ENCODE assay signal across 11 cellular contexts in the genomic region with DNA sequence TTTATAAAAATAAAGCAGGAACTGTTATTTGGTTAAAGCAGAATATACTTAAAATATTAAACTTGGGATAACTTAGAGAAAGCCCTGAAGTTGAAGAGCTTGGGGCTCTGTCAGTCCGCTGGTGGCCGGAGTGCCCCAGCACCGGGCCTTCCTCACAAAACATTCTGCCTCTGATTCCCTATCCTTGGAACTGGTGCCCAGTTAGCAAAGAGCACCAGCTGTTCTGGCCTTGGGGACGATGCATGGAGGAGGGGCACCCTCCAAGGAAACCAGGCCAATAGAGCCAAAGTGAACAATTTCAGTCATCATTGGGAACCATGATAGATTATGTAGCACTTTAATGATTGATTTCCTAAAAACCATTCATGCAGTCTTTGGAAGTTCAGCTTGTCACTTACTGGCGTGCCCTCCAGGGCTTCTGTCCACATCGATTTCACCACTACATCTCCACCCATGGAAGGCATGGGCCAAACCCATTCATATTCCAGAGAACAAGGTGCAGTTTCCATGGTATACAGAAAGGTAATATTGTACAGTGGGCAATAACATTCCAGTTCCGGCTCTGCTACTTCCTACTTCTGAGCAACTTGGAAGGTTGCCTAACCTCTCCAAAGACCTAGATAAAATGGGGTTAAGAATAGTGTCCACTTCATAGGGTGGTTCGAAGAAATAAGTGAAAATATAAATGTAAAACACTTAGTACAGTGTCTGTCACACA.
A peak's percentile ranks its signal among the peaks of the same experiment; 100 is the strongest.
DNase-seq lines count a peak whose midpoint lies in the region; ATAC-seq and TF ChIP-seq lines count a peak whose summit lies in the region.
"Had no signal": no experiment of that assay in that cellular context is flagged by ENCODE, and none has a peak within 500 bp of the region (broad histone marks: within the 10 kb centered on the region; RNA-seq: fewer than 3 reads in every experiment).

No MANE protein-coding gene starts in this region.

- intact Hi-C loops in activated T-helper 2 cell treated with anti-CD3 and anti-CD28 coated beads, Interferon-gamma antibody, Interleukin-2, Interleukin-4, amounts not matched to agents 10 μg/mL and 5 μg/mL and 100 μg/mL, durations not matched to agents 14 hours and 24 hours and 36 hours (cut with micrococcal nuclease) = no loop called here

- peaks cover 36% of the 10 kb centered on the region for H3K36me3 Mint-ChIP-seq in activated T-helper 2 cell treated with anti-CD3 and anti-CD28 coated beads, Interferon-gamma antibody, Interleukin-2, Interleukin-4, amounts not matched to agents 10 μg/mL and 5 μg/mL and 100 μg/mL, durations not matched to agents 14 hours and 24 hours and 36 hours (ENCODE audit: low read depth)
- peaks cover 64% of the 10 kb centered on the region for H3K36me3 Mint-ChIP-seq in stimulated activated memory B cell treated with anti-CD40 and anti-IgM and Interleukin-4, amounts not matched to agents 10 μg/mL and 1 μg/mL and 100 μg/mL, for 72 hours

- H3K27ac ChIP-seq in BLaER1 = peak overlapping the region; percentile 94

- no peaks in the 10 kb centered on the region for H3K27me3 Mint-ChIP-seq in activated T-helper 2 cell treated with anti-CD3 and anti-CD28 coated beads, Interferon-gamma antibody, Interleukin-2, Interleukin-4, amounts not matched to agents 10 μg/mL and 5 μg/mL and 100 μg/mL, durations not matched to agents 14 hours and 24 hours and 36 hours (ENCODE audit: low read depth)
- H3K27me3 Mint-ChIP-seq in stimulated activated naive CD8-positive, alpha-beta T cell treated with anti-CD3 and anti-CD28 coated beads, Interleukin-15, amount 100 ng/mL, for 72 hours = no peaks in the 10 kb centered on the region
- no peaks in the 10 kb centered on the region for H3K27me3 Mint-ChIP-seq in stimulated activated memory B cell treated with anti-CD40 and anti-IgM and Interleukin-4, amounts not matched to agents 10 μg/mL and 1 μg/mL and 100 μg/mL, for 72 hours

- ATAC-seq in omental fat pad (ENCODE audit: low FRiP score) = peak; percentile 11
- ATAC-seq in stimulated activated naive CD8-positive, alpha-beta T cell treated with anti-CD3 and anti-CD28 coated beads, Interleukin-15, amount 100 ng/mL, for 72 hours = no peak
- ATAC-seq in stimulated activated memory B cell treated with anti-CD40 and anti-IgM and Interleukin-4, amounts not matched to agents 10 μg/mL and 1 μg/mL and 100 μg/mL, for 72 hours = no peak

- H3K4me3 Mint-ChIP-seq in activated T-helper 2 cell treated with anti-CD3 and anti-CD28 coated beads, Interferon-gamma antibody, Interleukin-2, Interleukin-4, amounts not matched to agents 10 μg/mL and 5 μg/mL and 100 μg/mL, durations not matched to agents 14 hours and 24 hours and 36 hours (ENCODE audit: low read depth) = no peak overlapping the region
- H3K4me3 Mint-ChIP-seq in stimulated activated naive CD8-positive, alpha-beta T cell treated with anti-CD3 and anti-CD28 coated beads, Interleukin-15, amount 100 ng/mL, for 72 hours = no peak overlapping the region
- H3K4me3 Mint-ChIP-seq in stimulated activated memory B cell treated with anti-CD40 and anti-IgM and Interleukin-4, amounts not matched to agents 10 μg/mL and 1 μg/mL and 100 μg/mL, for 72 hours = no peak overlapping the region

- peaks cover 25% of the 10 kb centered on the region for H3K9me3 ChIP-seq in BLaER1
- H3K9me3 ChIP-seq in endocrine pancreas (ENCODE audit: control insufficient read depth, low read length) = no peaks in the 10 kb centered on the region

- H3K4me1 Mint-ChIP-seq in activated T-helper 2 cell treated with anti-CD3 and anti-CD28 coated beads, Interferon-gamma antibody, Interleukin-2, Interleukin-4, amounts not matched to agents 10 μg/mL and 5 μg/mL and 100 μg/mL, durations not matched to agents 14 hours and 24 hours and 36 hours (ENCODE audit: low read depth) = peaks cover 24% of the 10 kb centered on the region
- H3K4me1 Mint-ChIP-seq in stimulated activated naive CD8-positive, alpha-beta T cell treated with anti-CD3 and anti-CD28 coated beads, Interleukin-15, amount 100 ng/mL, for 72 hours = peaks cover 34% of the 10 kb centered on the region
- H3K4me1 Mint-ChIP-seq in stimulated activated memory B cell treated with anti-CD40 and anti-IgM and Interleukin-4, amounts not matched to agents 10 μg/mL and 1 μg/mL and 100 μg/mL, for 72 hours = peaks cover 68% of the 10 kb centered on the region

- DNase-seq in OCI-M1 (lab: John Stamatoyannopoulos, UW) (peak; percentile 79), omental fat pad (ENCODE audit: low spot score) (no peak), GM10266 (ENCODE audit: extremely low spot score) (no peak)
- no peak for DNase-seq in activated T-helper 2 cell treated with anti-CD3 and anti-CD28 coated beads, Interferon-gamma antibody, Interleukin-2, Interleukin-4, amounts not matched to agents 10 μg/mL and 5 μg/mL and 100 μg/mL, durations not matched to agents 14 hours and 24 hours and 36 hours (ENCODE audit: low spot score)
- DNase-seq in stimulated activated naive CD8-positive, alpha-beta T cell treated with anti-CD3 and anti-CD28 coated beads, Interleukin-15, amount 100 ng/mL, for 72 hours = no peak
- DNase-seq: activated T-cell treated with anti-CD3 and anti-CD28 coated beads, Interleukin-2, amount 50 U/mL, for 1 hour; left cardiac atrium; NCI-H1092 treated with DMSO at 0.1 percent for 48 hours had no signal

- H3K4me3 ChIP-seq in BLaER1 (no peak overlapping the region), endocrine pancreas (ENCODE audit: control insufficient read depth, insufficient read depth, low read length) (peak overlapping the region; percentile 20)

- peaks cover 3% of the 10 kb centered on the region for H3K9me3 Mint-ChIP-seq in activated T-helper 2 cell treated with anti-CD3 and anti-CD28 coated beads, Interferon-gamma antibody, Interleukin-2, Interleukin-4, amounts not matched to agents 10 μg/mL and 5 μg/mL and 100 μg/mL, durations not matched to agents 14 hours and 24 hours and 36 hours
- no peaks in the 10 kb centered on the region for H3K9me3 Mint-ChIP-seq in stimulated activated naive CD8-positive, alpha-beta T cell treated with anti-CD3 and anti-CD28 coated beads, Interleukin-15, amount 100 ng/mL, for 72 hours
- no peaks in the 10 kb centered on the region for H3K9me3 Mint-ChIP-seq in stimulated activated memory B cell treated with anti-CD40 and anti-IgM and Interleukin-4, amounts not matched to agents 10 μg/mL and 1 μg/mL and 100 μg/mL, for 72 hours

- H3K27ac Mint-ChIP-seq in activated T-helper 2 cell treated with anti-CD3 and anti-CD28 coated beads, Interferon-gamma antibody, Interleukin-2, Interleukin-4, amounts not matched to agents 10 μg/mL and 5 μg/mL and 100 μg/mL, durations not matched to agents 14 hours and 24 hours and 36 hours = no peak overlapping the region
- no peak overlapping the region for H3K27ac Mint-ChIP-seq in stimulated activated naive CD8-positive, alpha-beta T cell treated with anti-CD3 and anti-CD28 coated beads, Interleukin-15, amount 100 ng/mL, for 72 hours
- no peak overlapping the region for H3K27ac Mint-ChIP-seq in stimulated activated memory B cell treated with anti-CD40 and anti-IgM and Interleukin-4, amounts not matched to agents 10 μg/mL and 1 μg/mL and 100 μg/mL, for 72 hours

- peaks cover 36% of the 10 kb centered on the region for H3K36me3 ChIP-seq in BLaER1
- no peaks in the 10 kb centered on the region for H3K36me3 ChIP-seq in endocrine pancreas (ENCODE audit: control insufficient read depth, insufficient read depth, low read length)

- TF ChIP-seq CTCF in omental fat pad (IDR thresholded peaks at IDR 0.05) = no peak
- no peak for TF ChIP-seq CTCF in GM10266 (IDR thresholded peaks at IDR 0.05; ENCODE audit: control insufficient read depth, insufficient read depth, low read depth, missing control alignments)

- peak overlapping the region; percentile 90 for H3K4me2 ChIP-seq in BLaER1

- H3K9ac ChIP-seq in BLaER1 (no peak overlapping the region), endocrine pancreas (ENCODE audit: control insufficient read depth, insufficient read depth, low read length) (no peak overlapping the region)

- H3K27me3 ChIP-seq in BLaER1 (no peaks in the 10 kb centered on the region), endocrine pancreas (ENCODE audit: control insufficient read depth, insufficient read depth, low read length) (no peaks in the 10 kb centered on the region)

- no peaks in the 10 kb centered on the region for H4K20me1 ChIP-seq in BLaER1

- H3K4me1 ChIP-seq in BLaER1 (peaks cover 96% of the 10 kb centered on the region), endocrine pancreas (ENCODE audit: control insufficient read depth, insufficient read depth, low read length) (peaks cover 19% of the 10 kb centered on the region)
